8 cellular contexts compared by ENCODE assay signal in the genomic region with DNA sequence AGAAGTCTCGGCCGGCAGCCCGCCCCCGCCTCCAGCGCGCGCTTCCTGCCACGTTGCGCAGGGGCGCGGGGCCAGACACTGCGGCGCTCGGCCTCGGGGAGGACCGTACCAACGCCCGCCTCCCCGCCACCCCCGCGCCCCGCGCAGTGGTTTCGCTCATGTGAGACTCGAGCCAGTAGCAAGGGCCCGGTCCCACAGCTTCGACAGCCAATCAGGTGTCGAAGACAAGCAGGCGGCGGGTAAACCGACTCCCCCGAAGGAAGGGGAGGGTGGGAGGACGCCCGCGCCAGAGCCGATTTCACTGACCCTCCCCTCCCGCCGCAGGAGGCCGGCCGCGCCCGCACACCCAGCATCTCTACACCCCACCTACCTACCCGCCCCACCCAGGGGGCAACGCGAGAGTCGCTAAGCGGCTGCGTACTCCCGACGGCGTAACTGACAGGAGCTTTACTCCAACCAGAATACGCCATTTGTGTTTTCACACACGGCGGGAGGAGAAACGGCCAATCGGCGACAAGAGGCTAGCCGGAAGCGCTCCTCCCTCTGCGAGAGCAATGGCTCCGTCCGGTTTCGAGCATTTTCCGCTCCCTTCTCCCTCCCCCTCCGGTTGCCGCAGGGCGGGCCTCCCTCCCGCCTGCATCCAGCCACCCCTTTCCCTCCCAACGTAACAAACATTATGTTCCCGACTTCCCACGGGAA. TPM values are rescaled to one million over a fixed set of nuclear protein-coding genes. Genes with fewer than 3 reads are reported as not detected.
DNase-seq lines count a peak whose midpoint lies in the region; ATAC-seq and TF ChIP-seq lines count a peak whose summit lies in the region.

No MANE protein-coding gene starts in this region.

- peak overlapping the region; percentile 98 for H3K27ac ChIP-seq in KOPT-K1 (ENCODE audit: low read depth, low read length, poor library complexity, severe bottlenecking)
- H3K27ac ChIP-seq in Peyer's patch: peak overlapping the region; percentile 94 to 100 (median 98)
- peak overlapping the region; percentile 96 to 100 (median 100) for H3K27ac ChIP-seq in esophagus squamous epithelium
- H3K27ac ChIP-seq in muscle layer of duodenum (ENCODE audit: low read length): peak overlapping the region; percentile 95

- WGBS in esophagus squamous epithelium, 2 donors: 0 to 1% methylated on average over 14 to 26 of the region's 71 CpGs

- H3K4me3 ChIP-seq in Peyer's patch (peak overlapping the region; percentile 69 to 93 (median 80)), esophagus squamous epithelium (peak overlapping the region; percentile 62 to 97 (median 86)), muscle layer of duodenum (ENCODE audit: low read depth in 1 of 2, low read length in 2 of 2) (peak overlapping the region; percentile 77 to 96)

- DNase-seq in DMS79 (lab: John Stamatoyannopoulos, UW) (peak; percentile 96), Peyer's patch (peak; percentile 96 to 99 (median 97)), activated T-helper 1 cell treated with Interleukin-2 at 50 U/mL for 16 hours (ENCODE audit: low read depth) (peak; percentile 99), esophagus squamous epithelium (lab: John Stamatoyannopoulos, UW) (peak; percentile 99)
- DNase-seq in stimulated activated CD8-positive, alpha-beta memory T cell treated with anti-CD3 and anti-CD28 coated beads, Interleukin-7, amount 100 ng/mL, for 24 hours (ENCODE audit: low read depth): peak; percentile 96

- H3K9me3 ChIP-seq in KOPT-K1 (ENCODE audit: insufficient read depth, low read length, poor library complexity, severe bottlenecking) (no peaks in the 10 kb centered on the region), Peyer's patch (no peaks in the 10 kb centered on the region), esophagus squamous epithelium (no peaks in the 10 kb centered on the region), muscle layer of duodenum (ENCODE audit: control insufficient read depth in 1 of 2, low read length in 2 of 2) (no peaks in the 10 kb centered on the region)

- intact Hi-C loops in esophagus squamous epithelium (cut with DNase I): no loop called here

- peaks cover 42% of the 10 kb centered on the region for H3K36me3 ChIP-seq in KOPT-K1 (ENCODE audit: insufficient read depth, low read length)
- peaks cover 0 to 19% (median 0%) of the 10 kb centered on the region in 3 donors for H3K36me3 ChIP-seq in Peyer's patch
- H3K36me3 ChIP-seq in esophagus squamous epithelium: peaks cover 0 to 20% (median 0%) of the 10 kb centered on the region in 3 donors
- peaks cover 14 to 15% of the 10 kb centered on the region in 2 donors for H3K36me3 ChIP-seq in muscle layer of duodenum (ENCODE audit: control insufficient read depth in 1 of 2, insufficient read depth in 2 of 2, low read length in 2 of 2)

- peak; percentile 72 for ATAC-seq in GM21825 (IDR thresholded peaks at IDR 0.05; ENCODE audit: unreplicated experiment)

- TF ChIP-seq POLR2A in Peyer's patch (IDR thresholded peaks at IDR 0.05): no peak
- peak in 3 of 4 donors; percentile 10 to 17 (median 12) for TF ChIP-seq POLR2A in esophagus squamous epithelium (IDR thresholded peaks at IDR 0.05)

- H3K4me1 ChIP-seq in Peyer's patch (peaks cover 0 to 63% (median 13%) of the 10 kb centered on the region in 4 donors), esophagus squamous epithelium (peaks cover 36 to 77% (median 54%) of the 10 kb centered on the region in 3 donors), muscle layer of duodenum (ENCODE audit: control insufficient read depth in 1 of 2, insufficient read depth in 2 of 2, low read length in 2 of 2) (peaks cover 16 to 65% of the 10 kb centered on the region in 2 donors)

- no peaks in the 10 kb centered on the region for H3K27me3 ChIP-seq in Peyer's patch
- no peaks in the 10 kb centered on the region for H3K27me3 ChIP-seq in esophagus squamous epithelium
- no peaks in the 10 kb centered on the region for H3K27me3 ChIP-seq in muscle layer of duodenum (ENCODE audit: low read depth, low read length)

- TF ChIP-seq CTCF in Peyer's patch (IDR thresholded peaks at IDR 0.05) (no peak), esophagus squamous epithelium (IDR thresholded peaks at IDR 0.05) (no peak)

RNA-seq across cellular contexts. Expression of gene SETD5, which starts 0.6 kb away (rescaled TPM):
- total RNA-seq in Peyer's patch (100 to 1,000 TPM in 3 of 4 donors, 10 to 100 TPM in 1; 72.5 to 272 (median 147) TPM), esophagus squamous epithelium (10 to 100 TPM; 41.8 to 89.3 (median 54.4) TPM)

RNA-seq across cellular contexts. Expression of gene THUMPD3, which starts 33.9 kb away (rescaled TPM):
- total RNA-seq in Peyer's patch (10 to 100 TPM; 16.8 to 31.5 (median 22.7) TPM), esophagus squamous epithelium (10 to 100 TPM; 18.9 to 32.8 (median 31.1) TPM)

Comparison
In these comparisons a context has a peak if more than half of its experiments do, and no peak if none do; other contexts are left out.
1. Peak in every context shown above with its lines: DNase-seq, ATAC-seq, H3K4me3 ChIP-seq and H3K27ac ChIP-seq.
2. POLR2A ChIP-seq: peak in esophagus squamous epithelium (3 of 4); none in Peyer's patch (0 of 2).